ENCODE assay signal across 25 cellular contexts in the genomic region with DNA sequence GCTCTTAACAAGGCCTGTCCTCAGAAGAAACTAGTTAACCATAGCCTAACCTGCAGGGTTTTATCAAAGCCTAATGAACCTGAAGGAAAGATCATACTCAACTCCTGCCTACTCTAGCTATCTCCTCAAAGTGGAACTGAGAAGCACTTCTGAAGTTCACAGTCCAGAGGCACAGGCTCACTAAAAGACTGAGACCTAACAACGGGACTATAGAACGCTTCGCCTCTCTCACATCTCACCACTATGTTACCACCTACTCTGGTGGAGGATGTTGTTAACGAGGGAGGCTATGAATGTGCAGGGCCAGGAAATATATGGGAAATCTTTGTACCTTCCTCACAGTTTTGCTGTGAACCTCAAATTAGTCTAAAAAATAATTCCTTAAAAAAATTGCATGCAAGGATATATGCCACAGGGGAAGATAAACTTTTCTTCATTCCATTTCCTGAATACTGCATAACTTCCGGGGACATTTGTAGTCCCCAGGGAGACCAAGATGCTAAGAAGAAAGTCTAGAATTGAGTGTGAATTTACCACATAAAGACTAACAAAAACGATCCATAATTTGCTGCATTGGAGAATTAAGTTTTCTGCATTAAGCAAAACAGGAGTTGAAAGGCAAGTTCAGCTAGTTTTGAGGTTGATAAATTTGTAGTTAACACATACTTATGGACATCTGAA. TPM values are rescaled to one million over a fixed set of nuclear protein-coding genes. Genes with fewer than 3 reads are reported as not detected.
DNase-seq lines count a peak whose midpoint lies in the region; ATAC-seq and TF ChIP-seq lines count a peak whose summit lies in the region.
"Had no signal": no experiment of that assay in that cellular context is flagged by ENCODE, and none has a peak within 500 bp of the region (broad histone marks: within the 10 kb centered on the region; RNA-seq: fewer than 3 reads in every experiment).

No MANE protein-coding gene starts in this region.

- no peak overlapping the region for H3K4me2 ChIP-seq in GM23248 (ENCODE audit: unreplicated experiment)

- H3K9ac ChIP-seq in GM23248: no peak overlapping the region

- H3K4me3 ChIP-seq in GM23248: no peak overlapping the region
- H3K4me3 ChIP-seq: HAP-1, lung had no signal

- H3K9me3 ChIP-seq in GM23248 (ENCODE audit: low read depth): no peaks in the 10 kb centered on the region
- no peaks in the 10 kb centered on the region for H3K9me3 ChIP-seq in T-helper 17 cell (ENCODE audit: control insufficient read depth, low read length, poor library complexity, severe bottlenecking)
- H3K9me3 ChIP-seq: HAP-1 had no signal

- ATAC-seq in GM18868 (IDR thresholded peaks at IDR 0.05; ENCODE audit: unreplicated experiment) (peak; percentile 96), HG03565 (IDR thresholded peaks at IDR 0.05; ENCODE audit: unreplicated experiment) (peak; percentile 77), T-helper 17 cell (no peak), left cardiac atrium (no peak)
- no peak for ATAC-seq in activated T-helper 17 cell treated with anti-CD3 and anti-CD28 coated beads, Interleukin-2, amount 50 U/mL, for 72 hours (replicated peaks)
- ATAC-seq: activated CD4-positive, alpha-beta T cell treated with anti-CD3 and anti-CD28 coated beads for 36 hours; T-cell had no signal

- WGBS in GM23248 (ENCODE audit: low coverage in 1 of 2, low lambda C conversion rate in 2 of 2, missing lambda C conversion rate in 2 of 2), 2 experiments: 67 to 71% methylated on average over 6 of the region's 6 CpGs

- no peak overlapping the region for H3K27ac ChIP-seq in GM23248

- H2AFZ ChIP-seq in GM23248: peak overlapping the region; percentile 35; the same call in 1 of the 2 replicates

- no peak overlapping the region for H3K27ac Mint-ChIP-seq in T-helper 17 cell
- no peak overlapping the region for H3K27ac Mint-ChIP-seq in activated T-helper 17 cell treated with anti-CD3 and anti-CD28 coated beads, Interleukin-2, amount 50 U/mL, for 72 hours
- no peak overlapping the region for H3K27ac Mint-ChIP-seq in mesothelial cell of epicardium
- H3K27ac Mint-ChIP-seq: activated CD4-positive, alpha-beta T cell treated with anti-CD3 and anti-CD28 coated beads for 36 hours; stimulated activated naive B cell treated with anti-CD40 and anti-IgM and Interleukin-4, amounts not matched to agents 10 μg/mL and 1 μg/mL and 100 μg/mL, for 72 hours; T-cell had no signal

- no peaks in the 10 kb centered on the region; the same call in 1 of the 2 replicates for H3K27me3 ChIP-seq in GM23248 (replicated peaks; ENCODE audit: insufficient read depth)

- no peak for DNase-seq in GM23248
- no peak for DNase-seq in T-helper 17 cell
- DNase-seq in left cardiac atrium: no peak
- no peak for DNase-seq in mesothelial cell of epicardium (ENCODE audit: low spot score in 2 of 2, unreplicated experiment in 2 of 2)
- DNase-seq: activated CD4-positive, alpha-beta T cell treated with anti-CD3 and anti-CD28 coated beads for 36 hours; activated naive CD4-positive, alpha-beta T cell treated with anti-CD3 and anti-CD28 coated beads, Interleukin-2, amount 50 U/mL, for 16 hours; DMS79; Kasumi-1; NCI-H1092; NCI-H1930; NCI-H345; SHP77 treated with DMSO at 0.1 percent for 48 hours; small intestine; stimulated activated CD4-positive, alpha-beta T cell treated with anti-CD3 and anti-CD28 coated beads, Interleukin-2, amount 100 ng/mL, for 24 hours; stimulated activated naive B cell treated with anti-CD40 and anti-IgM and Interleukin-4, amounts not matched to agents 10 μg/mL and 1 μg/mL and 100 μg/mL, for 72 hours; T-cell had no signal

- H3K4me1 ChIP-seq in GM23248 (ENCODE audit: insufficient read depth): no peaks in the 10 kb centered on the region
- H3K4me1 ChIP-seq: HAP-1 had no signal

- no peaks in the 10 kb centered on the region for H3K36me3 Mint-ChIP-seq in T-helper 17 cell (ENCODE audit: low read depth)
- H3K36me3 Mint-ChIP-seq in activated T-helper 17 cell treated with anti-CD3 and anti-CD28 coated beads, Interleukin-2, amount 50 U/mL, for 72 hours (ENCODE audit: low read depth): no peaks in the 10 kb centered on the region
- no peaks in the 10 kb centered on the region for H3K36me3 Mint-ChIP-seq in mesothelial cell of epicardium
- H3K36me3 Mint-ChIP-seq: stimulated activated naive B cell treated with anti-CD40 and anti-IgM and Interleukin-4, amounts not matched to agents 10 μg/mL and 1 μg/mL and 100 μg/mL, for 72 hours; T-cell had no signal

- in situ Hi-C loops in GM23248 (cut with MboI): no loop called here

- peaks cover 6% of the 10 kb centered on the region for H3K27me3 Mint-ChIP-seq in T-helper 17 cell
- peaks cover 10% of the 10 kb centered on the region for H3K27me3 Mint-ChIP-seq in activated T-helper 17 cell treated with anti-CD3 and anti-CD28 coated beads, Interleukin-2, amount 50 U/mL, for 72 hours
- H3K27me3 Mint-ChIP-seq in mesothelial cell of epicardium (ENCODE audit: low read depth): peaks cover 32% of the 10 kb centered on the region

- TF ChIP-seq CTCF in mesothelial cell of epicardium (IDR thresholded peaks at IDR 0.05; ENCODE audit: unreplicated experiment): no peak

- H3K79me2 ChIP-seq in GM23248 (ENCODE audit: insufficient read depth): no peaks in the 10 kb centered on the region

- H3K9me2 ChIP-seq in GM23248 (ENCODE audit: insufficient read depth): 0 out of 2 replicates have a peak, but pooled peaks cover 4% of the 10 kb centered on the region

- H3K9me3 Mint-ChIP-seq in activated T-helper 17 cell treated with anti-CD3 and anti-CD28 coated beads, Interleukin-2, amount 50 U/mL, for 72 hours: no peaks in the 10 kb centered on the region
- H3K9me3 Mint-ChIP-seq in mesothelial cell of epicardium: peaks cover 9% of the 10 kb centered on the region
- H3K9me3 Mint-ChIP-seq: stimulated activated naive B cell treated with anti-CD40 and anti-IgM and Interleukin-4, amounts not matched to agents 10 μg/mL and 1 μg/mL and 100 μg/mL, for 72 hours; T-cell had no signal

- no peaks in the 10 kb centered on the region for H4K20me1 ChIP-seq in GM23248 (ENCODE audit: insufficient read depth)

- no peaks in the 10 kb centered on the region for H3F3A ChIP-seq in GM23248 (ENCODE audit: insufficient read depth)

- intact Hi-C loops in left cardiac atrium (cut with DNase I): no loop called here

- H3K4me3 Mint-ChIP-seq in T-helper 17 cell: no peak overlapping the region
- H3K4me3 Mint-ChIP-seq in activated T-helper 17 cell treated with anti-CD3 and anti-CD28 coated beads, Interleukin-2, amount 50 U/mL, for 72 hours: no peak overlapping the region
- H3K4me3 Mint-ChIP-seq in mesothelial cell of epicardium: no peak overlapping the region
- H3K4me3 Mint-ChIP-seq: activated CD4-positive, alpha-beta T cell treated with anti-CD3 and anti-CD28 coated beads for 36 hours; stimulated activated naive B cell treated with anti-CD40 and anti-IgM and Interleukin-4, amounts not matched to agents 10 μg/mL and 1 μg/mL and 100 μg/mL, for 72 hours; T-cell had no signal

- H3K36me3 ChIP-seq in GM23248 (ENCODE audit: low read depth): no peaks in the 10 kb centered on the region
- H3K36me3 ChIP-seq: HAP-1 had no signal

- H3K4me1 Mint-ChIP-seq in T-helper 17 cell (no peaks in the 10 kb centered on the region), mesothelial cell of epicardium (no peaks in the 10 kb centered on the region)
- no peaks in the 10 kb centered on the region for H3K4me1 Mint-ChIP-seq in activated T-helper 17 cell treated with anti-CD3 and anti-CD28 coated beads, Interleukin-2, amount 50 U/mL, for 72 hours
- H3K4me1 Mint-ChIP-seq: activated CD4-positive, alpha-beta T cell treated with anti-CD3 and anti-CD28 coated beads for 36 hours; stimulated activated naive B cell treated with anti-CD40 and anti-IgM and Interleukin-4, amounts not matched to agents 10 μg/mL and 1 μg/mL and 100 μg/mL, for 72 hours; T-cell had no signal

RNA-seq across cellular contexts. Expression of a gene that starts 21.6 kb away (rescaled TPM):
- total RNA-seq in GM23248 (2014; rRNA removed; shearing (Covaris generic)): not detected in 2 replicates
- polyA plus RNA-seq in GM23248 (2016; fragmentation: Nextera tagmentation; extraction: Ambion mirVana): 0.18 TPM in 1 of 2 replicates, not detected in the other
- total RNA-seq in T-helper 17 cell (not detected), left cardiac atrium (not detected), mesothelial cell of epicardium (0.18 to 0.47 TPM (median 0.22 TPM) in 3 replicates)
- total RNA-seq in activated T-helper 17 cell treated with anti-CD3 and anti-CD28 coated beads, Interleukin-2, amount 50 U/mL, for 72 hours: not detected
- total RNA-seq: activated CD4-positive, alpha-beta T cell treated with anti-CD3 and anti-CD28 coated beads for 36 hours; activated CD8-positive, alpha-beta memory T cell treated with anti-CD3 and anti-CD28 coated beads for 36 hours; cardiac septum; glomerular endothelial cell had no signal

RNA-seq across cellular contexts. Expression of a gene that starts 25.1 kb away (rescaled TPM):
- total RNA-seq in GM23248 (2014; rRNA removed; shearing (Covaris generic)): 15.3 and 23.1 TPM in 2 replicates
- 9.3 and 11.5 TPM in 2 replicates for polyA plus RNA-seq in GM23248 (2016; fragmentation: Nextera tagmentation; extraction: Ambion mirVana)
- total RNA-seq in T-helper 17 cell (1 to 10 TPM; 1.8 to 4.6 TPM), left cardiac atrium (10 to 100 TPM; 10.0 to 13.6 TPM), mesothelial cell of epicardium (6.3 to 9.4 TPM (median 6.8 TPM) in 3 replicates)
- 1 to 10 TPM; 2.1 to 2.4 TPM for total RNA-seq in activated T-helper 17 cell treated with anti-CD3 and anti-CD28 coated beads, Interleukin-2, amount 50 U/mL, for 72 hours

RNA-seq across cellular contexts. Expression of a gene that starts 56.0 kb away (rescaled TPM):
- not detected in 2 replicates for total RNA-seq in GM23248 (2014; rRNA removed; shearing (Covaris generic))
- polyA plus RNA-seq in GM23248 (2016; fragmentation: Nextera tagmentation; extraction: Ambion mirVana): not detected in 2 replicates
- not detected for total RNA-seq in T-helper 17 cell
- total RNA-seq in left cardiac atrium: not detected
- total RNA-seq in activated T-helper 17 cell treated with anti-CD3 and anti-CD28 coated beads, Interleukin-2, amount 50 U/mL, for 72 hours: not detected
- total RNA-seq in mesothelial cell of epicardium: not detected in 3 replicates
- total RNA-seq: activated CD4-positive, alpha-beta T cell treated with anti-CD3 and anti-CD28 coated beads for 36 hours; activated CD8-positive, alpha-beta memory T cell treated with anti-CD3 and anti-CD28 coated beads for 36 hours; cardiac septum; lung; T-cell had no signal
- polyA plus RNA-seq: keratinocyte had no signal

Comparison
In these comparisons a context has a peak if more than half of its experiments do, and no peak if none do; other contexts are left out.
1. ATAC-seq: peak in GM18868 (single experiment) and HG03565 (single experiment); none in T-helper 17 cell (single experiment), left cardiac atrium (0 of 2) and activated T-helper 17 cell treated with anti-CD3 and anti-CD28 coated beads, Interleukin-2, amount 50 U/mL, for 72 hours (single experiment).